6 cellular contexts compared by ENCODE assay signal in the genomic region with DNA sequence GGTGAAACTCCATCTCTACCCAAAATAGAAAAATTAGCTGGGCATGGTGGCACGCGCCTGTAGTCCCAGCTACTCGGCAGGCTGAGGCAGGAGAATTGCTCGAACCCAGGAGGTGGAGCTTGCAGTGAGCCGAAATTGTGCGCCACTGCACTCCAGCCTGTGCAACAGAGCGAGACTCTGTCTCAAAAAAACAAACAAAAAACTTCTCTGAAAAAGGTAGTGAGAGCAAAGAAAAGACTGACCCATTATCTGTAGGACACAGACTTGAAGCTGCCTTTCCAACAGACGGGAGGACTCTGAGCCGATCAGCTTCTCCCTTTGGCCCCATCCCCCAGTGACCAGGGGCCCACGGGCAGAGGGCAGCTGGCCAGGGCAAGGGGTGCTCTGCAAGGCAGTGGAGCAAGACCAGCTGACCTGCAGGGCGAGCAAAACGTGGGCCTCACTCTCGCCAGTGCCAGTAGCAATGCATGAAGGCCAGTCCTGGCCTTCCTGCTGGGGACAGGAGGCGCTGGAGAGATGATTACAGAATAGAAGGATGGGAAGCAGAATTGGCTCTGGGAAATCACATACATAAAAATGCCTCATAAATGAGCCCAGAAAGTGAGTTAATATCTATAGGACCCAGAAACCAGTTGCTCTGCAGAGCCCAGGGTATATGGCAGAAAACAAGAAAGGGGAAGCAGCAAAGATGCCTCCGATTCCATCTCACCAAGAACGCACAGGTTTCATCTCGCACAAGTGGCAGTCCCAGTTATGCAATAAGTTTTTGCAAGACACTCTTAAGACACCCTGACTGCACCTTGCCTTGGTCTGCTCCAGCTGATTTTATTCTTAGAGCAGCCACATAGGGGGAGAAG. TPM values are rescaled to one million over a fixed set of nuclear protein-coding genes. Genes with fewer than 3 reads are reported as not detected.
DNase-seq lines count a peak whose midpoint lies in the region; ATAC-seq and TF ChIP-seq lines count a peak whose summit lies in the region.

No MANE protein-coding gene starts in this region.

- CTCF ChIA-PET in WTC11 (lab: Charles Lee) = interaction anchor here (1.4 to 22.9 kb wide), 4 partner anchors 13 to 28 kb away, joined by 3 to 372 read pairs (median 55); a partner anchor contains a TSS

- H3K36me3 Mint-ChIP-seq in WTC11 = no peaks in the 10 kb centered on the region; the same call in 1 of the 2 replicates

- POLR2A ChIA-PET in WTC11 (lab: Charles Lee) = no interaction called here

- H3K79me2 ChIP-seq in DND-41 (ENCODE audit: insufficient read depth, low read length) = peaks cover 40% of the 10 kb centered on the region

- peak overlapping the region; percentile 81; the same call in 1 of the 2 replicates for H3K9ac ChIP-seq in DND-41 (ENCODE audit: low read depth, low read length)
- H3K9ac ChIP-seq in muscle layer of colon (ENCODE audit: low read length) = peak overlapping the region; percentile 56

- no peak for TF ChIP-seq CTCF in DND-41 (IDR thresholded peaks at IDR 0.05; ENCODE audit: borderline replicate concordance, extremely low read depth, low read length, poor library complexity, severe bottlenecking)
- TF ChIP-seq CTCF in WTC11 (IDR thresholded peaks at IDR 0.05) = no peak

- peaks cover 20% of the 10 kb centered on the region for H3K4me1 Mint-ChIP-seq in WTC11

- H3K4me1 ChIP-seq in DND-41 (ENCODE audit: insufficient read depth, low read length) = peaks cover 44% of the 10 kb centered on the region
- peaks cover 66% of the 10 kb centered on the region for H3K4me1 ChIP-seq in muscle layer of colon (ENCODE audit: insufficient read depth, low read length)

- H3K27me3 ChIP-seq in DND-41 (ENCODE audit: insufficient read depth, low read length, poor library complexity) (no peaks in the 10 kb centered on the region), muscle layer of colon (ENCODE audit: control insufficient read depth in 1 of 2, insufficient read depth in 2 of 2, low read length in 2 of 2) (no peaks in the 10 kb centered on the region)

- H3K27ac ChIP-seq in DND-41 (ENCODE audit: low read length) (no peak overlapping the region), muscle layer of colon (ENCODE audit: low read depth, low read length) (peak overlapping the region; percentile 91)

- H3K27me3 Mint-ChIP-seq in WTC11 (ENCODE audit: low read depth) = peaks cover 7% of the 10 kb centered on the region

- no peak for DNase-seq in DND-41
- no peak for DNase-seq in WTC11 (ENCODE audit: low spot score)
- no peak for DNase-seq in GM19240 (ENCODE audit: insufficient read length, low spot score)

- H3K36me3 ChIP-seq in DND-41 (ENCODE audit: insufficient read depth, low read length) = peaks cover 31% of the 10 kb centered on the region
- peaks cover 35% of the 10 kb centered on the region for H3K36me3 ChIP-seq in muscle layer of colon (ENCODE audit: insufficient read depth, low read length)

- H3K9me3 ChIP-seq in DND-41 (ENCODE audit: insufficient read depth, low read length, severe bottlenecking) = no peaks in the 10 kb centered on the region
- no peaks in the 10 kb centered on the region for H3K9me3 ChIP-seq in muscle layer of colon (ENCODE audit: low read length)

- H2AFZ ChIP-seq in DND-41 (ENCODE audit: low read depth, low read length) = no peak overlapping the region

- peak overlapping the region; percentile 93 for H3K4me2 ChIP-seq in DND-41 (ENCODE audit: insufficient read depth, low read length)

- H3K9me3 Mint-ChIP-seq in WTC11 = no peaks in the 10 kb centered on the region

- peaks cover 29% of the 10 kb centered on the region for H4K20me1 ChIP-seq in DND-41 (ENCODE audit: insufficient read depth, low read length)

- H3K27ac Mint-ChIP-seq in WTC11 = peak overlapping the region; percentile 54

- no peak overlapping the region for H3K4me3 ChIP-seq in DND-41 (ENCODE audit: low read depth in 1 of 2, low read length in 2 of 2)
- peak overlapping the region; percentile 51 to 61 for H3K4me3 ChIP-seq in muscle layer of colon (ENCODE audit: low read depth in 1 of 2, low read length in 2 of 2)

- no peak for ATAC-seq in DND-41 (ENCODE audit: insufficient read depth, low read depth)
- ATAC-seq in WTC11 = no peak
- no peak for ATAC-seq in HG03025 (IDR thresholded peaks at IDR 0.05; ENCODE audit: low FRiP score, unreplicated experiment)
- ATAC-seq in HG03469 (IDR thresholded peaks at IDR 0.05; ENCODE audit: unreplicated experiment) = no peak

- no peak overlapping the region for H3K4me3 Mint-ChIP-seq in WTC11

TF ChIP-seq in WTC11, 78 proteins besides CTCF, POLR2A, EP300 and RAD21:
- no peak for TF ChIP-seq ZBTB21 (CRISPR knock-in tag; IDR thresholded peaks at IDR 0.05; ENCODE audit: borderline replicate concordance)
- no peak for TF ChIP-seq GRHL2 (CRISPR knock-in tag; IDR thresholded peaks at IDR 0.05; ENCODE audit: insufficient replicate concordance, severe bottlenecking)
- TF ChIP-seq NFATC4 (CRISPR knock-in tag; IDR thresholded peaks at IDR 0.05) = no peak
- TF ChIP-seq NR3C1 (CRISPR knock-in tag; conservative IDR thresholded peaks at IDR 0.05; ENCODE audit: low read depth) = no peak
- no peak for TF ChIP-seq CBFB (CRISPR knock-in tag; IDR thresholded peaks at IDR 0.05; ENCODE audit: low read depth)
- no peak for TF ChIP-seq CREM (CRISPR knock-in tag; IDR thresholded peaks at IDR 0.05)

RNA-seq across cellular contexts. Expression of a gene that starts 2.8 kb away (rescaled TPM):
- total RNA-seq in WTC11 (2021) = 29.9 to 38.1 TPM (median 35.2 TPM) in 3 replicates

RNA-seq across cellular contexts. Expression of a gene that starts 31.1 kb away (rescaled TPM):
- 14.9 to 21.6 TPM (median 17.3 TPM) in 3 replicates for total RNA-seq in WTC11 (2021)

RNA-seq across cellular contexts. Expression of a gene that starts 41.4 kb away (rescaled TPM):
- 25.2 to 31.4 TPM (median 27.6 TPM) in 3 replicates for total RNA-seq in WTC11 (2021)

RNA-seq across cellular contexts. Expression of a gene that starts 48.9 kb away (rescaled TPM):
- total RNA-seq in WTC11 (2021) = 8.7 to 10.2 TPM (median 9.1 TPM) in 3 replicates

Comparison
In these comparisons a context has a peak if more than half of its experiments do, and no peak if none do; other contexts are left out.
1. H3K4me3 ChIP-seq: peak in muscle layer of colon (2 of 2); none in DND-41 (0 of 2).